ENCODE assay signal across 1 cellular context in genomic region chr7:50121269-50121668, GRCh38.
A peak's percentile ranks its signal among the peaks of the same experiment; 100 is the strongest.
TF ChIP-seq lines count a peak whose summit lies in the region.

No MANE protein-coding gene starts in this region.

TF ChIP-seq in GM12878, 131 proteins besides CTCF, POLR2A, EP300 and RAD21 (continued from another document):
- TF ChIP-seq, protein P1, sequence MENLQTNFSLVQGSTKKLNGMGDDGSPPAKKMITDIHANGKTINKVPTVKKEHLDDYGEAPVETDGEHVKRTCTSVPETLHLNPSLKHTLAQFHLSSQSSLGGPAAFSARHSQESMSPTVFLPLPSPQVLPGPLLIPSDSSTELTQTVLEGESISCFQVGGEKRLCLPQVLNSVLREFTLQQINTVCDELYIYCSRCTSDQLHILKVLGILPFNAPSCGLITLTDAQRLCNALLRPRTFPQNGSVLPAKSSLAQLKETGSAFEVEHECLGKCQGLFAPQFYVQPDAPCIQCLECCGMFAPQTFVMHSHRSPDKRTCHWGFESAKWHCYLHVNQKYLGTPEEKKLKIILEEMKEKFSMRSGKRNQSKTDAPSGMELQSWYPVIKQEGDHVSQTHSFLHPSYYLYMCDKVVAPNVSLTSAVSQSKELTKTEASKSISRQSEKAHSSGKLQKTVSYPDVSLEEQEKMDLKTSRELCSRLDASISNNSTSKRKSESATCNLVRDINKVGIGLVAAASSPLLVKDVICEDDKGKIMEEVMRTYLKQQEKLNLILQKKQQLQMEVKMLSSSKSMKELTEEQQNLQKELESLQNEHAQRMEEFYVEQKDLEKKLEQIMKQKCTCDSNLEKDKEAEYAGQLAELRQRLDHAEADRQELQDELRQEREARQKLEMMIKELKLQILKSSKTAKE (IDR thresholded peaks at IDR 0.05; ENCODE audit: low read depth, poor library complexity, severe bottlenecking), result no peak
- TF ChIP-seq ZBED1 (IDR thresholded peaks at IDR 0.05; ENCODE audit: borderline replicate concordance) (no peak), RUNX3 (IDR thresholded peaks at IDR 0.05; ENCODE audit: low read length) (peak; percentile 32), KAT2A (conservative IDR thresholded peaks at IDR 0.05; ENCODE audit: control insufficient read depth, low read depth, low read length) (no peak), TCF12 (IDR thresholded peaks at IDR 0.05; ENCODE audit: low read depth, low read length) (no peak), JUNB (IDR thresholded peaks at IDR 0.05) (no peak), MXI1 (IDR thresholded peaks at IDR 0.05; ENCODE audit: low read depth, low read length) (no peak), MEF2B (IDR thresholded peaks at IDR 0.05; ENCODE audit: partially characterized antibody, poor library complexity, severe bottlenecking) (peak; percentile 43), FOXM1 (IDR thresholded peaks at IDR 0.05; ENCODE audit: low read depth, low read length) (no peak), ATF7 (IDR thresholded peaks at IDR 0.05; ENCODE audit: low read depth) (no peak), GATAD2B (conservative IDR thresholded peaks at IDR 0.05; ENCODE audit: low read depth) (no peak), HSF1 (IDR thresholded peaks at IDR 0.05; ENCODE audit: low read depth, low read length) (no peak), ETV6 (conservative IDR thresholded peaks at IDR 0.05 in 1 of 2, IDR thresholded peaks at IDR 0.05 in 1 of 2; ENCODE audit: borderline replicate concordance in 1 of 2, low read depth in 1 of 2) (no peak), MEF2A (IDR thresholded peaks at IDR 0.05; ENCODE audit: insufficient read depth, low read depth, low read length) (peak; percentile 92)
- TF ChIP-seq, protein P2, sequence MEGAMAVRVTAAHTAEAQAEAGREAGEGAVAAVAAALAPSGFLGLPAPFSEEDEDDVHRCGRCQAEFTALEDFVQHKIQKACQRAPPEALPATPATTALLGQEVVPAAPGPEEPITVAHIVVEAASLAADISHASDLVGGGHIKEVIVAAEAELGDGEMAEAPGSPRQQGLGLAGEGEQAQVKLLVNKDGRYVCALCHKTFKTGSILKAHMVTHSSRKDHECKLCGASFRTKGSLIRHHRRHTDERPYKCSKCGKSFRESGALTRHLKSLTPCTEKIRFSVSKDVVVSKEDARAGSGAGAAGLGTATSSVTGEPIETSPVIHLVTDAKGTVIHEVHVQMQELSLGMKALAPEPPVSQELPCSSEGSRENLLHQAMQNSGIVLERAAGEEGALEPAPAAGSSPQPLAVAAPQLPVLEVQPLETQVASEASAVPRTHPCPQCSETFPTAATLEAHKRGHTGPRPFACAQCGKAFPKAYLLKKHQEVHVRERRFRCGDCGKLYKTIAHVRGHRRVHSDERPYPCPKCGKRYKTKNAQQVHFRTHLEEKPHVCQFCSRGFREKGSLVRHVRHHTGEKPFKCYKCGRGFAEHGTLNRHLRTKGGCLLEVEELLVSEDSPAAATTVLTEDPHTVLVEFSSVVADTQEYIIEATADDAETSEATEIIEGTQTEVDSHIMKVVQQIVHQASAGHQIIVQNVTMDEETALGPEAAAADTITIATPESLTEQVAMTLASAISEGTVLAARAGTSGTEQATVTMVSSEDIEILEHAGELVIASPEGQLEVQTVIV (IDR thresholded peaks at IDR 0.05; ENCODE audit: borderline replicate concordance, partially characterized antibody), result no peak
- TF ChIP-seq, protein P3, sequence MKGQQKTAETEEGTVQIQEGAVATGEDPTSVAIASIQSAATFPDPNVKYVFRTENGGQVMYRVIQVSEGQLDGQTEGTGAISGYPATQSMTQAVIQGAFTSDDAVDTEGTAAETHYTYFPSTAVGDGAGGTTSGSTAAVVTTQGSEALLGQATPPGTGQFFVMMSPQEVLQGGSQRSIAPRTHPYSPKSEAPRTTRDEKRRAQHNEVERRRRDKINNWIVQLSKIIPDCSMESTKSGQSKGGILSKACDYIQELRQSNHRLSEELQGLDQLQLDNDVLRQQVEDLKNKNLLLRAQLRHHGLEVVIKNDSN (IDR thresholded peaks at IDR 0.05; ENCODE audit: borderline replicate concordance, extremely low read length, insufficient read depth, low read depth, low read length), result no peak
